12 cellular contexts compared by ENCODE assay signal in the genomic region with DNA sequence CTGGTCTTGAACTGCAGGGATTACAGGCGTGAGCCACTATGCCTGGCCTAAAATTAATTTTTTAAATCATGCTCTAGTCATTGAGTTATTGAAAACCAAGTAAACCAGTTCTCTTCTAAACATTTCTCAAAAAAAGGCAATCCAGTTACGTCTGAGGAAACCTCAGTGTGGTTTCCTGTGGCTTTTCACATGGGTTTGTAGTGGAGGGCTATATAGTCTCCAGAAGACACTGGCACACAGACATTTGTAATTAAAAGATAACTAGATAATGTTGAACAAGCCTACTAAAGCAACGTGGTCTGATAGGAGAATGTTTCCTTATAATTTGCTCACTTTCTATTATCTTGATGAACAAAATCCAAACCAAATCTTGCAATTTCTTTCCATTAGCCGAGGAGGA. TPM values are rescaled to one million over a fixed set of nuclear protein-coding genes. Genes with fewer than 3 reads are reported as not detected.
A peak's percentile ranks its signal among the peaks of the same experiment; 100 is the strongest.
DNase-seq lines count a peak whose midpoint lies in the region; ATAC-seq and TF ChIP-seq lines count a peak whose summit lies in the region.
"Had no signal": no experiment of that assay in that cellular context is flagged by ENCODE, and none has a peak within 500 bp of the region (broad histone marks: within the 10 kb centered on the region; RNA-seq: fewer than 3 reads in every experiment).

No MANE protein-coding gene starts in this region.

- H3K27me3 ChIP-seq in dorsolateral prefrontal cortex: no peaks in the 10 kb centered on the region
- no peaks in the 10 kb centered on the region for H3K27me3 ChIP-seq in thymus (ENCODE audit: control insufficient read depth, insufficient read depth)

- H3K4me3 ChIP-seq in dorsolateral prefrontal cortex (no peak overlapping the region), thymus (ENCODE audit: low read length) (peak overlapping the region; percentile 8)

- 4% methylated on average over 4 of the region's 4 CpGs for WGBS in thymus

- no peak for TF ChIP-seq CTCF in dorsolateral prefrontal cortex (IDR thresholded peaks at IDR 0.05 in 54 of 56, conservative IDR thresholded peaks at IDR 0.05 in 2 of 56; ENCODE audit: low read depth in 1 of 56, partially characterized antibody in 56 of 56)

- H3K36me3 ChIP-seq in thymus (ENCODE audit: control insufficient read depth, insufficient read depth): no peaks in the 10 kb centered on the region

- H3K27ac ChIP-seq in dorsolateral prefrontal cortex (peak overlapping the region in 53 of 59 donors; percentile 1 to 83 (median 59)), thymus (ENCODE audit: low read depth) (no peak overlapping the region)

- peaks cover 16% of the 10 kb centered on the region for H3K4me1 ChIP-seq in thymus (ENCODE audit: control insufficient read depth, insufficient read depth, low read length)

- H3K9me3 ChIP-seq in thymus (ENCODE audit: control insufficient read depth): no peaks in the 10 kb centered on the region

- intact Hi-C loops in dorsolateral prefrontal cortex (cut with DNase I): no loop called here

- peak; percentile 17 for DNase-seq in stimulated activated CD4-positive, alpha-beta T cell treated with anti-CD3 and anti-CD28 coated beads, Interleukin-2, amount 100 ng/mL, for 4 hours (ENCODE audit: low read depth)
- DNase-seq in stimulated activated CD4-positive, alpha-beta T cell treated with anti-CD3 and anti-CD28 coated beads, Interleukin-12 subunit alpha, Interleukin-12 subunit beta, amount 100 ng/mL, for 4 hours: no peak
- DNase-seq in T-helper 22 cell (ENCODE audit: low read depth) (peak; percentile 58), dorsolateral prefrontal cortex (no peak)
- DNase-seq: hypothalamus, mesendoderm had no signal

- ATAC-seq in HG03521 (IDR thresholded peaks at IDR 0.05; ENCODE audit: unreplicated experiment) (no peak), HG02852 (IDR thresholded peaks at IDR 0.05; ENCODE audit: unreplicated experiment) (no peak), GM18909 (IDR thresholded peaks at IDR 0.05; ENCODE audit: poor library complexity, unreplicated experiment) (no peak)

RNA-seq across cellular contexts. Expression of a gene that starts 5.2 kb away (rescaled TPM):
- 10 to 100 TPM; 41.0 to 97.0 (median 58.6) TPM for total RNA-seq in dorsolateral prefrontal cortex
- polyA plus RNA-seq in thymus: 49.3 TPM

RNA-seq across cellular contexts. Expression of a gene that starts 36.0 kb away (rescaled TPM):
- total RNA-seq in dorsolateral prefrontal cortex: 10 to 100 TPM in 1 of 120 experiments, 1 to 10 TPM in 40, under 1 TPM in 79; 0.27 to 16.6 (median 0.80) TPM
- polyA plus RNA-seq in thymus: 0.82 TPM
- total RNA-seq: RPMI7951 had no signal
- polyA plus RNA-seq: CD14-positive monocyte had no signal

Comparison
In these comparisons a context has a peak if more than half of its experiments do, and no peak if none do; other contexts are left out.
1. DNase-seq: peak in stimulated activated CD4-positive, alpha-beta T cell treated with anti-CD3 and anti-CD28 coated beads, Interleukin-2, amount 100 ng/mL, for 4 hours (single experiment) and T-helper 22 cell (single experiment); none in stimulated activated CD4-positive, alpha-beta T cell treated with anti-CD3 and anti-CD28 coated beads, Interleukin-12 subunit alpha, Interleukin-12 subunit beta, amount 100 ng/mL, for 4 hours (single experiment) and dorsolateral prefrontal cortex (0 of 10).